In the genomic region with DNA sequence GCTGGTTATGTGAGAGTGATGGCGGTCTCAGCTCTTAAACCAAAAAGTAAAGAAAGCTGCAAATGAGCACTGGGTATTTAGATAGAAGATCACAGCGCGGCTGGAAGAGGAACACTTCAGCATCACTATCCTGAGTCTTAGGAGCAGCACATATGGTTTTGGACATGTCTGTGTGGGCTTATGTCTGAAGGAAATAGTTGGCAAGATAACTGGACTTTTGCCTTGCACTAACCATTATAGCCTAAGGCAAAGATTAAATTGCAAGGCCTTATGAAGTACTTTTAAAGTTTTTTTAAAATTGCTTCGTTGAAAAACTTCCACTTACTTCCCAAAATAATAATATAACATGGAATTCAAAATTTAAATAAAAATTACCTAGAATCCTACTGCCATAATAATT, we compare ENCODE assay signal across 17 cellular contexts. TPM values are rescaled to one million over a fixed set of nuclear protein-coding genes. Genes with fewer than 3 reads are reported as not detected.
A peak's percentile ranks its signal among the peaks of the same experiment; 100 is the strongest.
DNase-seq lines count a peak whose midpoint lies in the region; ATAC-seq, FAIRE-seq and TF ChIP-seq lines count a peak whose summit lies in the region.
"Had no signal": no experiment of that assay in that cellular context is flagged by ENCODE, and none has a peak within 500 bp of the region (broad histone marks: within the 10 kb centered on the region; RNA-seq: fewer than 3 reads in every experiment).

No MANE protein-coding gene starts in this region.

- no peak overlapping the region for H2AFZ ChIP-seq in astrocyte (ENCODE audit: low read depth, low read length)

- no peaks in the 10 kb centered on the region for H3K36me3 ChIP-seq in astrocyte (ENCODE audit: insufficient read depth, low read length)

- no peak overlapping the region for H3K4me2 ChIP-seq in astrocyte (ENCODE audit: low read length)

- H3K27ac Mint-ChIP-seq in activated naive CD8-positive, alpha-beta T cell treated with anti-CD3 and anti-CD28 coated beads, Interleukin-2, amount 50 U/mL, for 24 hours = peak overlapping the region; percentile 65
- no peak overlapping the region for H3K27ac Mint-ChIP-seq in activated naive CD8-positive, alpha-beta T cell treated with anti-CD3 and anti-CD28 coated beads for 36 hours
- H3K27ac Mint-ChIP-seq in HFFc6 (peak overlapping the region; percentile 26; the same call in 1 of the 2 replicates), astrocyte (ENCODE audit: unreplicated experiment) (no peak overlapping the region)
- H3K27ac Mint-ChIP-seq: B cell; CD4-positive, alpha-beta T cell had no signal

- TF ChIP-seq CTCF in HFFc6 (IDR thresholded peaks at IDR 0.05) (no peak), astrocyte (IDR thresholded peaks at IDR 0.05; ENCODE audit: insufficient read depth, low read depth, low read length) (no peak)

- DNase-seq in activated naive CD8-positive, alpha-beta T cell treated with anti-CD3 and anti-CD28 coated beads, Interleukin-2, amount 50 U/mL, for 24 hours = no peak
- DNase-seq in activated naive CD8-positive, alpha-beta T cell treated with anti-CD3 and anti-CD28 coated beads for 36 hours = no peak
- DNase-seq in HFFc6 (no peak), astrocyte (ENCODE audit: low read depth) (no peak), NOMO-1 treated with dmso at 0.1 percent for 144 hours (lab: John Stamatoyannopoulos, UW; ENCODE audit: unreplicated experiment) (no peak)
- no peak for DNase-seq in activated effector memory CD4-positive, alpha-beta T cell treated with Interleukin-2 at 50 U/mL for 16 hours
- DNase-seq: C1 segment of cervical spinal cord; Calu3; CD4-positive, alpha-beta T cell; DMS 273 treated with DMSO at 0.1 percent for 48 hours; GOT3; H9 had no signal

- peaks cover 49% of the 10 kb centered on the region for H3K4me1 Mint-ChIP-seq in activated naive CD8-positive, alpha-beta T cell treated with anti-CD3 and anti-CD28 coated beads, Interleukin-2, amount 50 U/mL, for 24 hours
- peaks cover 28% of the 10 kb centered on the region for H3K4me1 Mint-ChIP-seq in activated naive CD8-positive, alpha-beta T cell treated with anti-CD3 and anti-CD28 coated beads for 36 hours
- H3K4me1 Mint-ChIP-seq in HFFc6 (ENCODE audit: low read depth) (peaks cover 28% of the 10 kb centered on the region), astrocyte (ENCODE audit: low read depth, unreplicated experiment) (peaks cover 9% of the 10 kb centered on the region)

- no peak overlapping the region for H3K27ac ChIP-seq in astrocyte (ENCODE audit: low read depth, low read length)
- H3K27ac ChIP-seq: HL-60 had no signal

- H3K9me3 ChIP-seq in astrocyte (ENCODE audit: insufficient read depth, low read depth, low read length) = no peaks in the 10 kb centered on the region

- H3K9me3 Mint-ChIP-seq in activated naive CD8-positive, alpha-beta T cell treated with anti-CD3 and anti-CD28 coated beads, Interleukin-2, amount 50 U/mL, for 24 hours = no peaks in the 10 kb centered on the region
- no peaks in the 10 kb centered on the region for H3K9me3 Mint-ChIP-seq in activated naive CD8-positive, alpha-beta T cell treated with anti-CD3 and anti-CD28 coated beads for 36 hours
- H3K9me3 Mint-ChIP-seq in HFFc6 = no peaks in the 10 kb centered on the region
- no peaks in the 10 kb centered on the region for H3K9me3 Mint-ChIP-seq in astrocyte (ENCODE audit: unreplicated experiment)
- H3K9me3 Mint-ChIP-seq: CD4-positive, alpha-beta T cell had no signal

- no peak overlapping the region for H3K9ac ChIP-seq in astrocyte (ENCODE audit: low read length)

- no peaks in the 10 kb centered on the region for H3K4me1 ChIP-seq in astrocyte (ENCODE audit: insufficient read depth, low read length)

- H3K79me2 ChIP-seq in astrocyte (ENCODE audit: insufficient read depth, low read length) = peaks cover 4% of the 10 kb centered on the region

- no peak for ATAC-seq in activated naive CD8-positive, alpha-beta T cell treated with anti-CD3 and anti-CD28 coated beads, Interleukin-2, amount 50 U/mL, for 24 hours
- ATAC-seq in GM18858 (IDR thresholded peaks at IDR 0.05; ENCODE audit: unreplicated experiment) = no peak
- ATAC-seq: GM12878 had no signal

- H3K27me3 Mint-ChIP-seq in activated naive CD8-positive, alpha-beta T cell treated with anti-CD3 and anti-CD28 coated beads, Interleukin-2, amount 50 U/mL, for 24 hours = no peaks in the 10 kb centered on the region
- no peaks in the 10 kb centered on the region for H3K27me3 Mint-ChIP-seq in activated naive CD8-positive, alpha-beta T cell treated with anti-CD3 and anti-CD28 coated beads for 36 hours
- H3K27me3 Mint-ChIP-seq in HFFc6 (ENCODE audit: insufficient read depth) (no peaks in the 10 kb centered on the region), astrocyte (ENCODE audit: low read depth, unreplicated experiment) (no peaks in the 10 kb centered on the region)
- H3K27me3 Mint-ChIP-seq: B cell; CD4-positive, alpha-beta T cell had no signal

- no peaks in the 10 kb centered on the region for H4K20me1 ChIP-seq in astrocyte (ENCODE audit: insufficient read depth, low read length)

- peaks cover 3% of the 10 kb centered on the region for H3K36me3 Mint-ChIP-seq in activated naive CD8-positive, alpha-beta T cell treated with anti-CD3 and anti-CD28 coated beads, Interleukin-2, amount 50 U/mL, for 24 hours (ENCODE audit: low read depth)
- peaks cover 14% of the 10 kb centered on the region for H3K36me3 Mint-ChIP-seq in activated naive CD8-positive, alpha-beta T cell treated with anti-CD3 and anti-CD28 coated beads for 36 hours
- H3K36me3 Mint-ChIP-seq in HFFc6 (ENCODE audit: low read depth) = no peaks in the 10 kb centered on the region
- H3K36me3 Mint-ChIP-seq in astrocyte (ENCODE audit: low read depth, unreplicated experiment) = no peaks in the 10 kb centered on the region

- FAIRE-seq in astrocyte (lab: Jason Lieb, UNC) = peak; percentile 68
- FAIRE-seq: A204.1, GM12878 had no signal

- no peaks in the 10 kb centered on the region for H3K27me3 ChIP-seq in astrocyte (ENCODE audit: insufficient read depth, low read length)

- no peak overlapping the region for H3K4me3 Mint-ChIP-seq in activated naive CD8-positive, alpha-beta T cell treated with anti-CD3 and anti-CD28 coated beads, Interleukin-2, amount 50 U/mL, for 24 hours
- H3K4me3 Mint-ChIP-seq in activated naive CD8-positive, alpha-beta T cell treated with anti-CD3 and anti-CD28 coated beads for 36 hours = no peak overlapping the region
- H3K4me3 Mint-ChIP-seq in HFFc6 = no peak overlapping the region; the same call in 1 of the 2 replicates
- no peak overlapping the region for H3K4me3 Mint-ChIP-seq in astrocyte (ENCODE audit: unreplicated experiment)
- H3K4me3 Mint-ChIP-seq: B cell; CD4-positive, alpha-beta T cell; H9 had no signal

- no peak overlapping the region for H3K4me3 ChIP-seq in astrocyte (ENCODE audit: insufficient read depth, low read depth, low read length)
- H3K4me3 ChIP-seq: GM12878 had no signal

RNA-seq across cellular contexts. Expression of a gene that starts 4.6 kb away (rescaled TPM):
- 10 to 100 TPM; 33.8 to 36.4 TPM for total RNA-seq in activated naive CD8-positive, alpha-beta T cell treated with anti-CD3 and anti-CD28 coated beads for 36 hours
- total RNA-seq in HFFc6 (2021; fragmentation: NEBNext Ultra II Directional; extraction: Animal tissue kit (Norgen Biotek cat#: 25700)) = 10 to 100 TPM; 13.5 to 18.3 (median 15.1) TPM
- 31.2 and 34.2 TPM in 2 replicates for total RNA-seq in astrocyte

RNA-seq across cellular contexts. Expression of a gene that starts 31.4 kb away (rescaled TPM):
- total RNA-seq in activated naive CD8-positive, alpha-beta T cell treated with anti-CD3 and anti-CD28 coated beads for 36 hours = under 1 TPM; 0.84 to 0.89 TPM
- 1 to 10 TPM in 5 of 6 experiments, under 1 TPM in 1; 0.99 to 1.7 (median 1.1) TPM for total RNA-seq in HFFc6 (2021; fragmentation: NEBNext Ultra II Directional; extraction: Animal tissue kit (Norgen Biotek cat#: 25700))
- total RNA-seq in astrocyte = 1.0 and 2.3 TPM in 2 replicates

RNA-seq across cellular contexts. Expression of a gene that starts 50.1 kb away (rescaled TPM):
- total RNA-seq in activated naive CD8-positive, alpha-beta T cell treated with anti-CD3 and anti-CD28 coated beads for 36 hours = 10 to 100 TPM; 15.8 to 16.6 TPM
- total RNA-seq in HFFc6 (2021; fragmentation: NEBNext Ultra II Directional; extraction: Animal tissue kit (Norgen Biotek cat#: 25700)) = 10 to 100 TPM in 4 of 6 experiments, 1 to 10 TPM in 2; 9.2 to 13.8 (median 10.2) TPM
- total RNA-seq in astrocyte = 16.6 and 17.0 TPM in 2 replicates

RNA-seq across cellular contexts. Expression of a gene that starts 50.2 kb away (rescaled TPM):
- total RNA-seq in activated naive CD8-positive, alpha-beta T cell treated with anti-CD3 and anti-CD28 coated beads for 36 hours = 10 to 100 TPM; 27.4 to 29.0 TPM
- total RNA-seq in HFFc6 (2021; fragmentation: NEBNext Ultra II Directional; extraction: Animal tissue kit (Norgen Biotek cat#: 25700)) = 10 to 100 TPM in 3 of 6 experiments, 1 to 10 TPM in 3; 9.1 to 11.0 (median 10.1) TPM
- 16.1 and 22.0 TPM in 2 replicates for total RNA-seq in astrocyte

Comparison
In these comparisons a context has a peak if more than half of its experiments do, and no peak if none do; other contexts are left out.
1. H3K27ac Mint-ChIP-seq: peak in activated naive CD8-positive, alpha-beta T cell treated with anti-CD3 and anti-CD28 coated beads, Interleukin-2, amount 50 U/mL, for 24 hours (single experiment) and HFFc6 (single experiment); none in activated naive CD8-positive, alpha-beta T cell treated with anti-CD3 and anti-CD28 coated beads for 36 hours (single experiment) and astrocyte (single experiment).